In the genomic region with DNA sequence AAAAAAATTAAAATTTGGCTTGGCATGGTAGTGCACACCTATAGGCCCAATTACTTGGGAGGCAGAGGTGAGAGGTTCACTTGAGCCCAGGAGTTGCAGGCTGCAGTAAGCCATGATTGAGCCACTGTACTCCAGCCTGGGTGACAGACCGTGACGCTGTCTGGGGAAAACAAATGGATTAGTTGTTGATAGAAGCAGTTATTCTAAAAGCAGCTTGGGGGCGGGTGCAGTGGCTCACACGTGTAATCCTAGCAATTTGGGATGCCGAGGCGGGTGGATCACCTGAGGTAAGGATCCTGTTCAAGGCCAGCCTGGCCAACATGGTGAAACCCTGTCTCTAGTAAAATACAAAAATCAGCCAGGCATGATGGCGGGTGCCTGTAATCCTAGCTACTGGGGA, we compare ENCODE assay signal across 28 cellular contexts. TPM values are rescaled to one million over a fixed set of nuclear protein-coding genes. Genes with fewer than 3 reads are reported as not detected.
DNase-seq lines count a peak whose midpoint lies in the region; ATAC-seq and TF ChIP-seq lines count a peak whose summit lies in the region.
"Had no signal": no experiment of that assay in that cellular context is flagged by ENCODE, and none has a peak within 500 bp of the region (broad histone marks: within the 10 kb centered on the region; RNA-seq: fewer than 3 reads in every experiment).

No MANE protein-coding gene starts in this region.

- H2BK12ac ChIP-seq in H9 (ENCODE audit: insufficient read length, low read depth, low read length) = no peak overlapping the region

- TF ChIP-seq CTCF in H9 (conservative IDR thresholded peaks at IDR 0.05) = no peak

- no peak overlapping the region for H3K4me3 ChIP-seq in effector memory CD4-positive, alpha-beta T cell (ENCODE audit: insufficient read depth, low read depth, low read length, poor library complexity, severe bottlenecking)
- H3K4me3 ChIP-seq: ascending aorta, esophagus muscularis mucosa, gastroesophageal sphincter, pancreas, tibial artery had no signal

- H2BK15ac ChIP-seq in H9 (ENCODE audit: low read depth, low read length) = no peak overlapping the region

- peaks cover 18 to 22% (median 19%) of the 10 kb centered on the region in 3 experiments; a peak in 6 of 7 replicates for H3K36me3 Mint-ChIP-seq in H9 (ENCODE audit: insufficient read depth in 1 of 3, low read depth in 3 of 3)
- H3K36me3 Mint-ChIP-seq: activated naive CD8-positive, alpha-beta T cell treated with anti-CD3 and anti-CD28 coated beads for 36 hours; natural killer cell had no signal

- H2BK20ac ChIP-seq in H9 (ENCODE audit: low read depth, low read length, poor library complexity, severe bottlenecking) = no peak overlapping the region

- no CpG with 5 or more reads among the region's 7 CpGs for WGBS in H9 (ENCODE audit: extremely low coverage, insufficient read length, low lambda C conversion rate)

- H3K79me1 ChIP-seq in H9 (ENCODE audit: insufficient read depth, low read depth, low read length, poor library complexity, severe bottlenecking) = peaks cover 23% of the 10 kb centered on the region

- no peaks in the 10 kb centered on the region for H3K36me3 ChIP-seq in effector memory CD4-positive, alpha-beta T cell (ENCODE audit: control insufficient read depth, insufficient read depth, low read length)
- H3K36me3 ChIP-seq: ascending aorta, esophagus muscularis mucosa, gastroesophageal sphincter, pancreas, tibial artery had no signal

- ATAC-seq in esophagus mucosa = peak; percentile 54
- ATAC-seq in left cardiac atrium = no peak
- ATAC-seq: activated CD4-positive, CD25-positive, alpha-beta regulatory T cell treated with anti-CD3 and anti-CD28 coated beads, Interleukin-2, amount 50 U/mL, for 24 hours; gastroesophageal sphincter; natural killer cell; pancreas; right cardiac atrium had no signal

- no peak overlapping the region for H4K8ac ChIP-seq in H9 (replicated peaks; ENCODE audit: insufficient read length, low read depth, low read length)

- H3K4me2 ChIP-seq in H9 (ENCODE audit: insufficient read depth, insufficient read length, low read length) = no peak overlapping the region

- peaks cover 16% of the 10 kb centered on the region; the same call in 1 of the 2 replicates for H3K79me2 ChIP-seq in H9 (ENCODE audit: insufficient read depth, low read length)

- no peak overlapping the region for H3K9ac ChIP-seq in H9 (ENCODE audit: extremely low read depth, insufficient read length, low read length)

- H3K23ac ChIP-seq in H9 (ENCODE audit: insufficient read length, low read depth, low read length) = no peak overlapping the region

- H4K91ac ChIP-seq in H9 (ENCODE audit: insufficient read length, low read depth, low read length) = no peak overlapping the region

- H3K9me3 ChIP-seq in H9 (ENCODE audit: control insufficient read depth, low read depth, low read length) = no peaks in the 10 kb centered on the region
- no peaks in the 10 kb centered on the region for H3K9me3 ChIP-seq in effector memory CD4-positive, alpha-beta T cell (ENCODE audit: control insufficient read depth, low read length)
- H3K9me3 ChIP-seq: ascending aorta, esophagus muscularis mucosa, gastroesophageal sphincter, pancreas, tibial artery had no signal

- H3K27me3 ChIP-seq in H9 (ENCODE audit: insufficient read depth, low read length) = no peaks in the 10 kb centered on the region
- no peaks in the 10 kb centered on the region for H3K27me3 ChIP-seq in effector memory CD4-positive, alpha-beta T cell (replicated peaks; ENCODE audit: control insufficient read depth, insufficient read depth, low read length, poor library complexity, severe bottlenecking)
- H3K27me3 ChIP-seq: ascending aorta, esophagus muscularis mucosa, gastroesophageal sphincter, pancreas, tibial artery had no signal

- no peak overlapping the region for H2BK5ac ChIP-seq in H9 (ENCODE audit: insufficient read length, low read length)

- no peak overlapping the region for H3K4me3 Mint-ChIP-seq in H9
- H3K4me3 Mint-ChIP-seq: activated CD4-positive, alpha-beta memory T cell treated with anti-CD3 and anti-CD28 coated beads, Interleukin-2, amount 10 ng/mL, durations not matched to agents 7 days and 5 days; activated naive CD8-positive, alpha-beta T cell treated with anti-CD3 and anti-CD28 coated beads for 36 hours; CD4-positive, CD25-positive, alpha-beta regulatory T cell; HFFc6; IgD-negative memory B cell; natural killer cell had no signal

- no peak overlapping the region for H2AK5ac ChIP-seq in H9 (ENCODE audit: insufficient read length, low read length)

- intact Hi-C loops in left cardiac atrium (cut with DNase I) = no loop called here

- H2AFZ ChIP-seq in H9 (ENCODE audit: low read length) = no peak overlapping the region

- H3K14ac ChIP-seq in H9 (ENCODE audit: insufficient read depth, low read length) = no peak overlapping the region; the same call in 1 of the 2 replicates

- H4K5ac ChIP-seq in H9 (ENCODE audit: insufficient read length, low read depth, low read length) = no peak overlapping the region

- no peak overlapping the region for H2BK120ac ChIP-seq in H9 (ENCODE audit: low read depth, low read length, poor library complexity, severe bottlenecking)

- no peak overlapping the region for H3T11ph ChIP-seq in H9 (ENCODE audit: low read length)

- H3K56ac ChIP-seq in H9 (ENCODE audit: insufficient read length, low read depth, low read length) = no peak overlapping the region

- H3K27ac Mint-ChIP-seq in H9 = peak overlapping the region in 2 of 3 experiments; percentile 68 to 75; a peak in 3 of 7 replicates
- H3K27ac Mint-ChIP-seq: activated naive CD8-positive, alpha-beta T cell treated with anti-CD3 and anti-CD28 coated beads for 36 hours; CD4-positive, CD25-positive, alpha-beta regulatory T cell; IgD-negative memory B cell; natural killer cell had no signal

- H3K4me1 ChIP-seq in H9 (ENCODE audit: insufficient read depth, low read length) = no peaks in the 10 kb centered on the region
- no peaks in the 10 kb centered on the region for H3K4me1 ChIP-seq in effector memory CD4-positive, alpha-beta T cell (ENCODE audit: control insufficient read depth, insufficient read depth, low read length, poor library complexity, severe bottlenecking)

- H4K20me1 ChIP-seq in H9 (ENCODE audit: control insufficient read depth, insufficient read depth, insufficient read length) = no peaks in the 10 kb centered on the region

- DNase-seq in H9 (no peak), NCI-H524 treated with DMSO at 0.1 percent for 48 hours (lab: John Stamatoyannopoulos, UW) (peak; percentile 26), renal cortical epithelial cell (ENCODE audit: low read depth) (peak; percentile 73), NCI-H774 (lab: John Stamatoyannopoulos, UW) (no peak), left cardiac atrium (no peak)
- no peak for DNase-seq in effector memory CD4-positive, alpha-beta T cell
- DNase-seq in central memory CD4-positive, alpha-beta T cell = no peak
- DNase-seq: activated CD4-positive, alpha-beta memory T cell treated with anti-CD3 and anti-CD28 coated beads, Interleukin-2, amount 10 ng/mL, durations not matched to agents 7 days and 5 days; activated effector memory CD4-positive, alpha-beta T cell treated with Interleukin-2 at 50 U/mL for 16 hours; activated naive CD8-positive, alpha-beta T cell treated with anti-CD3 and anti-CD28 coated beads for 36 hours; CD4-positive, CD25-positive, alpha-beta regulatory T cell; HFFc6; midbrain; natural killer cell; OCI-M1; pancreas; right cardiac atrium; SHP77; stimulated activated CD4-positive, alpha-beta T cell treated with anti-CD3 and anti-CD28 coated beads, Interleukin-4, amount 100 ng/mL, for 4 hours; stimulated activated naive CD4-positive, alpha-beta T cell treated with Interleukin-2 at 50 U/mL for 16 hours; SW 1271; tibial artery had no signal

- H3K18ac ChIP-seq in H9 (ENCODE audit: insufficient read length, low read depth, low read length) = no peak overlapping the region

- no peak overlapping the region for H3K27ac ChIP-seq in H9 (ENCODE audit: insufficient read length, low read depth, low read length)
- H3K27ac ChIP-seq in effector memory CD4-positive, alpha-beta T cell (ENCODE audit: insufficient read depth, low read length, poor library complexity, severe bottlenecking) = no peak overlapping the region
- H3K27ac ChIP-seq: ascending aorta, pancreas, tibial artery had no signal

- H3K27me3 Mint-ChIP-seq in H9 (ENCODE audit: low read depth) = no peaks in the 10 kb centered on the region; the same call in 1 of the 2 replicates
- H3K27me3 Mint-ChIP-seq: activated CD4-positive, alpha-beta memory T cell treated with anti-CD3 and anti-CD28 coated beads, Interleukin-2, amount 10 ng/mL, durations not matched to agents 7 days and 5 days; activated naive CD8-positive, alpha-beta T cell treated with anti-CD3 and anti-CD28 coated beads for 36 hours; CD4-positive, CD25-positive, alpha-beta regulatory T cell; IgD-negative memory B cell had no signal

- no peaks in the 10 kb centered on the region for H3K23me2 ChIP-seq in H9 (ENCODE audit: insufficient read length, low read depth, low read length, poor library complexity, severe bottlenecking)

- no peak overlapping the region for H3K4ac ChIP-seq in H9 (ENCODE audit: low read depth, low read length)

- H3K9me3 Mint-ChIP-seq in H9 = no peaks in the 10 kb centered on the region
- H3K9me3 Mint-ChIP-seq: activated naive CD8-positive, alpha-beta T cell treated with anti-CD3 and anti-CD28 coated beads for 36 hours; CD4-positive, CD25-positive, alpha-beta regulatory T cell; HFFc6; IgD-negative memory B cell; natural killer cell had no signal

- H3K4me1 Mint-ChIP-seq in H9 = no peaks in the 10 kb centered on the region
- H3K4me1 Mint-ChIP-seq: IgD-negative memory B cell had no signal

RNA-seq across cellular contexts. Expression of a gene that starts 40.3 kb away (rescaled TPM):
- total RNA-seq in H9 (2021) (55.3 and 57.7 TPM in 2 replicates), esophagus mucosa (32.7 TPM), renal cortical epithelial cell (26.0 and 54.8 TPM in 2 replicates), left cardiac atrium (10 to 100 TPM; 46.1 to 54.2 TPM)

Comparison
In these comparisons a context has a peak if more than half of its experiments do, and no peak if none do; other contexts are left out.
1. DNase-seq: peak in NCI-H524 treated with DMSO at 0.1 percent for 48 hours (single experiment) and renal cortical epithelial cell (single experiment); none in H9 (single experiment), NCI-H774 (single experiment), effector memory CD4-positive, alpha-beta T cell (0 of 3), left cardiac atrium (single experiment) and central memory CD4-positive, alpha-beta T cell (single experiment).